Comparison of ENCODE assay signal across 8 cellular contexts in the genomic region with DNA sequence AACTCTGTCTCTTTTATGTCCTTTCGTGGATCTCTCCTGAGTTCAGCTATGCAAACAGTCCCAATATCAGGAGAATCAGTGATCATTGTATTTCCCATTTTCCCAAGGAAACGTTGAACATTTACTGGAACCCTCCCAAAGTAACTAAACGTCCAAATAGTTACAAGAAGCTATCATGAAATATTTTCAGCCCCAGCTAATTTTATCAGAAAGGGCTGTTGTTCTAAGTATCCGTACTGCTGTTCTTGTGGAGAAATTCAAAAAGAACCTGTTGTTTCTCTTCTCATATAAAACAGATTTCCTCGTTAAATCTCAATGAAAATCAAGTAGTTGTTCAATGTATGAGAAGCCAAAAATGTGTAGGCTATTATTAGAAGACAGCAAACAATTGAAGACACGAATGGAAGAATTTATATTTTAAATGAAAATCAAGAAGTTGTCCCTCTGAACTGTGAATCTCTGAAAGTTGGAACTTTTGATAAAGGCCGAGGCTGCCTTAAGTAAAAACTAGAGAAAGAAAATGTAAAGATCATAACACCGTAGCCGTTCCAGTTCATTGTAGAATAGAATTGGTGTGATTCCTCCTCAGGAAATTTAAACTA.
DNase-seq lines count a peak whose midpoint lies in the region; ATAC-seq and TF ChIP-seq lines count a peak whose summit lies in the region.

No MANE protein-coding gene starts in this region.

- peaks cover 35% of the 10 kb centered on the region for H3K36me3 Mint-ChIP-seq in activated CD4-positive, alpha-beta memory T cell treated with anti-CD3 and anti-CD28 coated beads, Interleukin-2, amount 10 ng/mL, durations not matched to agents 7 days and 5 days (ENCODE audit: low read depth)

- 18% methylated on average over 9 of the region's 9 CpGs for WGBS in hepatocyte (ENCODE audit: low lambda C conversion rate, missing lambda C conversion rate)
- 11 to 24% (median 18%) methylated on average over 9 of the region's 9 CpGs for WGBS in spleen, 5 donors

- H3K9me3 Mint-ChIP-seq in activated CD4-positive, alpha-beta memory T cell treated with anti-CD3 and anti-CD28 coated beads, Interleukin-2, amount 10 ng/mL, durations not matched to agents 7 days and 5 days: no peaks in the 10 kb centered on the region

- H3K4me1 Mint-ChIP-seq in activated CD4-positive, alpha-beta memory T cell treated with anti-CD3 and anti-CD28 coated beads, Interleukin-2, amount 10 ng/mL, durations not matched to agents 7 days and 5 days: peaks cover 37% of the 10 kb centered on the region

- peak overlapping the region; percentile 59 to 76 for H3K4me3 ChIP-seq in HCT116 (replicated peaks in 1 of 2; ENCODE audit: low read depth in 1 of 2, low read length in 2 of 2)
- H3K4me3 ChIP-seq in hepatocyte: peak overlapping the region; percentile 31
- H3K4me3 ChIP-seq in spleen: peak overlapping the region in 6 of 8 donors; percentile 35 to 82 (median 55)

- H3K9ac ChIP-seq in HCT116 (ENCODE audit: low read length): peak overlapping the region; percentile 84

- no peak overlapping the region for H2AFZ ChIP-seq in HCT116 (ENCODE audit: low read depth, low read length, poor library complexity, severe bottlenecking)
- H2AFZ ChIP-seq in hepatocyte: peak overlapping the region; percentile 10

- H3K4me3 Mint-ChIP-seq in activated CD4-positive, alpha-beta memory T cell treated with anti-CD3 and anti-CD28 coated beads, Interleukin-2, amount 10 ng/mL, durations not matched to agents 7 days and 5 days: peak overlapping the region; percentile 93

- H3K79me2 ChIP-seq in HCT116 (ENCODE audit: insufficient read depth, low read length): 0 out of 2 replicates have a peak, but pooled peaks cover 7% of the 10 kb centered on the region
- H3K79me2 ChIP-seq in hepatocyte: peaks cover 73% of the 10 kb centered on the region

- TF ChIP-seq POLR2A in HCT116 (IDR thresholded peaks at IDR 0.05; ENCODE audit: borderline replicate concordance, extremely low read depth, insufficient read depth, insufficient read length) (no peak), spleen (IDR thresholded peaks at IDR 0.05) (peak in 1 of 3 donors; percentile 37), GM18505 (IDR thresholded peaks at IDR 0.05; ENCODE audit: borderline replicate concordance, extremely low read depth, insufficient read depth, insufficient read length) (no peak)

- CTCF ChIA-PET in HCT116 (lab: Charles Lee): interaction anchor here (0.6 kb wide), 1 partner anchor 933 kb away, joined by 3 read pairs; no protein-coding TSS in a partner anchor
- CTCF ChIA-PET in activated CD4-positive, alpha-beta memory T cell treated with anti-CD3 and anti-CD28 coated beads, Interleukin-2, amount 10 ng/mL, durations not matched to agents 7 days and 5 days (lab: Charles Lee): interaction anchor here (1.1 to 5.2 kb wide), 8 partner anchors 7 to 38 kb away, joined by 3 to 42 read pairs (median 4); a partner anchor contains a TSS

- H3K27ac ChIP-seq in HCT116 (ENCODE audit: low read depth, low read length) (peak overlapping the region; percentile 98), hepatocyte (peak overlapping the region; percentile 89), spleen (peak overlapping the region; percentile 86 to 100 (median 98))

- no peaks in the 10 kb centered on the region for H3K27me3 ChIP-seq in HCT116 (ENCODE audit: insufficient read depth, low read length)
- no peaks in the 10 kb centered on the region for H3K27me3 ChIP-seq in hepatocyte
- no peaks in the 10 kb centered on the region for H3K27me3 ChIP-seq in spleen (replicated peaks in 1 of 7)

- peak overlapping the region; percentile 96 for H3K27ac Mint-ChIP-seq in activated CD4-positive, alpha-beta memory T cell treated with anti-CD3 and anti-CD28 coated beads, Interleukin-2, amount 10 ng/mL, durations not matched to agents 7 days and 5 days

- peaks cover 11 to 32% of the 10 kb centered on the region in 2 experiments for H3K4me1 ChIP-seq in HCT116 (ENCODE audit: control insufficient read depth in 1 of 2, insufficient read depth in 2 of 2, low read length in 2 of 2)
- H3K4me1 ChIP-seq in hepatocyte (ENCODE audit: insufficient read depth): peaks cover 16% of the 10 kb centered on the region
- H3K4me1 ChIP-seq in spleen: peaks cover 3 to 53% (median 20%) of the 10 kb centered on the region in 6 donors

- BruUV-seq in HCT116 (replicated peaks; lab: Mats Ljungman, UMichigan): no TSS peak

- H3K4me2 ChIP-seq in HCT116 (ENCODE audit: low read length) (peak overlapping the region; percentile 78), hepatocyte (peak overlapping the region; percentile 82)

- H3K9me3 ChIP-seq in HCT116 (ENCODE audit: control insufficient read depth in 1 of 2, insufficient read depth in 1 of 2, low read depth in 1 of 2, low read length in 2 of 2): no peaks in the 10 kb centered on the region
- no peaks in the 10 kb centered on the region for H3K9me3 ChIP-seq in hepatocyte (ENCODE audit: low read depth)
- no peaks in the 10 kb centered on the region for H3K9me3 ChIP-seq in spleen

- DNase-seq in HCT116 (ENCODE audit: low read depth, low spot score) (no peak), hepatocyte (ENCODE audit: low spot score) (no peak), spleen (no peak), NCI-H526 treated with DMSO at 0.1 percent for 48 hours (lab: John Stamatoyannopoulos, UW) (no peak), kidney tubule cell (ENCODE audit: low spot score) (no peak), NCI-H128 (lab: John Stamatoyannopoulos, UW; ENCODE audit: unreplicated experiment) (no peak)
- DNase-seq in activated CD4-positive, alpha-beta memory T cell treated with anti-CD3 and anti-CD28 coated beads, Interleukin-2, amount 10 ng/mL, durations not matched to agents 7 days and 5 days: no peak

- H3K36me3 ChIP-seq in HCT116 (ENCODE audit: control insufficient read depth in 1 of 2, insufficient read depth in 2 of 2, low read length in 2 of 2) (no peaks in the 10 kb centered on the region), hepatocyte (replicated peaks; ENCODE audit: insufficient read depth, low read depth) (no peaks in the 10 kb centered on the region), spleen (peaks cover 0 to 8% (median 0%) of the 10 kb centered on the region in 6 donors)

- ATAC-seq in HCT116: no peak
- no peak for ATAC-seq in GM18505 (IDR thresholded peaks at IDR 0.05; ENCODE audit: unreplicated experiment)

- H4K20me1 ChIP-seq in HCT116 (ENCODE audit: insufficient read depth) (no peaks in the 10 kb centered on the region), hepatocyte (ENCODE audit: insufficient read depth, poor library complexity, severe bottlenecking) (peaks cover 22% of the 10 kb centered on the region)

- no peaks in the 10 kb centered on the region for H3K9me2 ChIP-seq in HCT116 (ENCODE audit: insufficient read depth)
- no peaks in the 10 kb centered on the region for H3K9me2 ChIP-seq in hepatocyte (replicated peaks; ENCODE audit: insufficient read depth)

- RAD21 ChIA-PET in HCT116 (lab: Charles Lee; ENCODE audit: low non-redundant PET in 1 of 2, low total read pairs in 2 of 2, uncharacterized antibody in 2 of 2, unreplicated experiment in 2 of 2): no interaction called here

- POLR2A ChIA-PET in HCT116 (lab: Charles Lee): interaction anchor here (1.1 to 8.5 kb wide), 10 partner anchors 8 to 951 kb away, joined by 4 to 179 read pairs (median 28); a partner anchor contains a TSS
- POLR2A ChIA-PET in activated CD4-positive, alpha-beta memory T cell treated with anti-CD3 and anti-CD28 coated beads, Interleukin-2, amount 10 ng/mL, durations not matched to agents 7 days and 5 days (lab: Charles Lee): interaction anchor here (0.6 to 20.8 kb wide), 28 partner anchors 8 to 1699 kb away, joined by 3 to 1293 read pairs (median 62); a partner anchor contains a TSS

- TF ChIP-seq RAD21 in HCT116 (IDR thresholded peaks at IDR 0.05; ENCODE audit: low read depth): no peak

- no peak for TF ChIP-seq CTCF in HCT116 (IDR thresholded peaks at IDR 0.05 in 2 of 3, conservative IDR thresholded peaks at IDR 0.05 in 1 of 3; ENCODE audit: borderline replicate concordance in 1 of 3, insufficient read depth in 1 of 3, low read depth in 2 of 3, low read length in 2 of 3)
- no peak for TF ChIP-seq CTCF in hepatocyte (IDR thresholded peaks at IDR 0.05; ENCODE audit: poor library complexity)
- no peak for TF ChIP-seq CTCF in spleen (IDR thresholded peaks at IDR 0.05 in 8 of 11, conservative IDR thresholded peaks at IDR 0.05 in 3 of 11)

- intact Hi-C loops in HCT116 (cut with micrococcal nuclease): loop anchor here (5.0 kb wide), 2 partner anchors 937 to 952 kb away; a partner anchor contains a TSS
- intact Hi-C loops in spleen (cut with DNase I; ENCODE audit: low total_unique reads): loop anchor here (5.0 kb wide), 1 partner anchor 38 kb away; a partner anchor contains a TSS

- H3K27me3 Mint-ChIP-seq in activated CD4-positive, alpha-beta memory T cell treated with anti-CD3 and anti-CD28 coated beads, Interleukin-2, amount 10 ng/mL, durations not matched to agents 7 days and 5 days: no peaks in the 10 kb centered on the region

TF ChIP-seq in HCT116, 20 proteins besides CTCF, POLR2A, EP300 and RAD21:
- TF ChIP-seq FOSL1 (IDR thresholded peaks at IDR 0.05; ENCODE audit: low read depth) (no peak), EGR1 (IDR thresholded peaks at IDR 0.05; ENCODE audit: low read depth) (no peak), TCF7L2 (IDR thresholded peaks at IDR 0.05; ENCODE audit: borderline replicate concordance, extremely low read depth, insufficient read depth, insufficient read length) (no peak), SRF (IDR thresholded peaks at IDR 0.05; ENCODE audit: low read depth) (no peak), SIN3A (IDR thresholded peaks at IDR 0.05; ENCODE audit: low read depth) (no peak), POLR2AphosphoS5 (IDR thresholded peaks at IDR 0.05; ENCODE audit: low read depth, low read length) (no peak), YY1 (IDR thresholded peaks at IDR 0.05; ENCODE audit: extremely low read depth, insufficient replicate concordance, low read depth, low read length) (no peak), ELF1 (IDR thresholded peaks at IDR 0.05; ENCODE audit: borderline replicate concordance, low read depth) (no peak), CEBPB (IDR thresholded peaks at IDR 0.05; ENCODE audit: low read depth) (no peak), ZNF274 (IDR thresholded peaks at IDR 0.05; ENCODE audit: low read depth, low read length) (no peak)
- TF ChIP-seq, protein P1, sequence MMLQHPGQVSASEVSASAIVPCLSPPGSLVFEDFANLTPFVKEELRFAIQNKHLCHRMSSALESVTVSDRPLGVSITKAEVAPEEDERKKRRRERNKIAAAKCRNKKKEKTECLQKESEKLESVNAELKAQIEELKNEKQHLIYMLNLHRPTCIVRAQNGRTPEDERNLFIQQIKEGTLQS (IDR thresholded peaks at IDR 0.05): no peak
